Comparison of ENCODE assay signal across 8 cellular contexts in the genomic region with DNA sequence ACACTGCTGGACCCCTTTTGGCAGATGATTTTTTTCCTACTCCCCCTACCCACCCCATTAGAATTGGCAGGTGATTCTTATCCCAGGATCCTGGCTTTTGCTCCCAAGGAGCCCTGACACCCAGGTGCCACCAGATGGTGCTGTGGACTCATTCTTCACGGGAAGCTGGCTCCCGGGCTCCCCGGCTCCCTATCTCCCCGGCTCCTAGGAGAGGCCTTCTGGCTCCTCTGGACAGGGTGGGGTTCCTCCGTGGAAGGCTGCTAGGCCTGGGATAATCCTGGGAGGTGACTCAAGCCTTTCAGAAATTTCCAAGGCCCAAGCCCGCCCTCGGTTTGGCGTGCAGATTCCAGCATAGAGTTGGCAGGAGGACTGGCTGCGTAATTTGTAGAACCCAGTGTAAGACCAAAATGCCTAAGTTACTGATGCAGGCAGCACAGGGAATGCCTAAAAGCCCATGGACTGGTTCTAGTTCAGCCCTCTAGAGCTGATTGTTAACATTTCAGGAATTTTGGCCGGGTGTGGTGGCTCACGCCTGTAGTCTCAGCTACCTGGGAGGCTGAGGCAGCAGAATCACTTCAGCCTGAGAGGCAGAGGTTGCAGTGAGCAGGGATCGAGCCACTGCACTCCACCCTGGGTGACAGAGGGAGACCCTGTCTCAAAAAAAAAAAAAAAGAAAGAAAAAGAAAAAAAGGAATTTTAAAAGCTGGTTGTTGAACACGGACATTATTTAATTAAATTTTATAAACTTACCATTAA. TPM values are rescaled to one million over a fixed set of nuclear protein-coding genes. Genes with fewer than 3 reads are reported as not detected.
DNase-seq lines count a peak whose midpoint lies in the region; ATAC-seq and TF ChIP-seq lines count a peak whose summit lies in the region.

No MANE protein-coding gene starts in this region.

- H3K27me3 ChIP-seq in lower lobe of right lung (ENCODE audit: low read depth) = no peaks in the 10 kb centered on the region

- no peaks in the 10 kb centered on the region for H3K36me3 ChIP-seq in lower lobe of right lung

- no peaks in the 10 kb centered on the region for H3K9me3 ChIP-seq in lower lobe of right lung

- intact Hi-C loops in lower lobe of right lung (cut with DNase I) = no loop called here

- H3K4me1 ChIP-seq in lower lobe of right lung = no peaks in the 10 kb centered on the region

- TF ChIP-seq CTCF in lower lobe of right lung (IDR thresholded peaks at IDR 0.05) = peak; percentile 91

- H3K4me3 ChIP-seq in lower lobe of right lung = no peak overlapping the region

- ATAC-seq in lower lobe of right lung (peak; percentile 95 to 97), HG03039 (IDR thresholded peaks at IDR 0.05; ENCODE audit: unreplicated experiment) (no peak)

- H3K27ac ChIP-seq in lower lobe of right lung = peak overlapping the region; percentile 26

- peak; percentile 89 for DNase-seq in AG08396 (ENCODE audit: low spot score)
- peak; percentile 69 for DNase-seq in GOT3 (lab: John Stamatoyannopoulos, UW)
- peak; percentile 70 for DNase-seq in NCI-H460 (ENCODE audit: extremely low read depth, low read depth)
- DNase-seq in activated CD4-positive, alpha-beta T cell treated with anti-CD3 and anti-CD28 coated beads, Interleukin-2, amount 50 U/mL, for 48 hours = peak; percentile 65 to 73
- peak; percentile 44 for DNase-seq in effector CD4-positive, alpha-beta T cell
- peak; percentile 87 for DNase-seq in lower lobe of right lung
- DNase-seq in stimulated activated CD4-positive, alpha-beta T cell treated with anti-CD3 and anti-CD28 coated beads, Interleukin-4, amount 100 ng/mL, for 4 hours = peak; percentile 27 to 52

RNA-seq across cellular contexts. Expression of a gene that starts 6.8 kb away (rescaled TPM):
- 21.6 and 24.2 TPM in 2 replicates for total RNA-seq in NCI-H460 (2014; rRNA removed; shearing (Covaris generic))
- polyA plus RNA-seq in NCI-H460 (2014; cell fraction: nucleus; rRNA removed) = 48.3 and 52.8 TPM in 2 replicates
- 63.2 TPM for total RNA-seq in lower lobe of right lung

RNA-seq across cellular contexts. Expression of a gene that starts 38.7 kb away (rescaled TPM):
- 0.57 and 0.98 TPM in 2 replicates for total RNA-seq in NCI-H460 (2014; rRNA removed; shearing (Covaris generic))
- 0.60 and 0.61 TPM in 2 replicates for polyA plus RNA-seq in NCI-H460 (2014; cell fraction: nucleus; rRNA removed)
- 2.1 TPM for total RNA-seq in lower lobe of right lung

RNA-seq across cellular contexts. Expression of a gene that starts 38.8 kb away (rescaled TPM):
- total RNA-seq in NCI-H460 (2014; rRNA removed; shearing (Covaris generic)) = 3.6 and 5.0 TPM in 2 replicates
- 28.5 and 49.1 TPM in 2 replicates for polyA plus RNA-seq in NCI-H460 (2014; cell fraction: nucleus; rRNA removed)
- 9.7 TPM for total RNA-seq in lower lobe of right lung
